ENCODE assay signal across 18 cellular contexts in the genomic region with DNA sequence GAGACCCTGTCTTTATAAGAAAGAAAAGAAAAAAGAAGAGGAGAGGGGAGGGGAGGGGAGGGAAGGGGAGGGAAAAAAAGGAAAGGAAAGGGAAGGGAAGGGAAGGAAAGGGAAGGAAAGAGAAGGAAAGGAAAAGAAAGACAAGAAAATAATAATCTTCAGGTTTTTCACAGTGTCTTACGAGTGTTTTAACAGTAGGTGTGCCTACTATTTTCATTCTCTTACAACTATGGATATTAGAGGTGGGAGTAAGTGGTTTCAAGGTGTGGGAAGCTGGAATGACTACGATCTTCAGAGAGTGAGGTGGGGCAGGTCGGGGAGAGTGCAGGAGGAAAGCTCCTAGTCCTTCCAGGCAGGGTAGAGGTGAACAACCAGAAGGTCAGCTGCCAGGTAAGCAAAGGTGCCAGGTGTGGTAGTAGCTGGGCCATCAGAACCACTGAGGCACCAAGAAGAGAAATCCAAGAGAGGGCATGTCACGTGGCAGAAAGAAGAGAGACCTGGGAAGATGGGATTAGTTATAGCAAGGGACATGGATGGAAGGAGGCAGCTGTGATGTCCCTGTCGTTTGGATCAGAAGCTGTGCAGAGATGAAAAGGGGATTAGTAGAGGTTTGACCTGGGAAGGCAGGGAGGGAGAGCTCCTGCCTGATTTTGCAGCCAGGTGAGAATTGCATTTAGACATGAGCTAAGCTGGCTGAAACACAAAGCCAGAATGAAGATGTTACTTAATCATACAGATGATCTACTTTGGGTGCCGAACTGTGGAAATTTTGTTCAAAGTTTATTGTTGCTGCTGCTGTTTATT.
DNase-seq lines count a peak whose midpoint lies in the region; ATAC-seq and TF ChIP-seq lines count a peak whose summit lies in the region.
"Had no signal": no experiment of that assay in that cellular context is flagged by ENCODE, and none has a peak within 500 bp of the region (broad histone marks: within the 10 kb centered on the region; RNA-seq: fewer than 3 reads in every experiment).

No MANE protein-coding gene starts in this region.

- H3K36me3 ChIP-seq in liver (ENCODE audit: control insufficient read depth in 4 of 4, insufficient read depth in 3 of 4, low read depth in 1 of 4, low read length in 3 of 4): peaks cover 0 to 3% (median 0%) of the 10 kb centered on the region in 4 donors

- H3K27me3 Mint-ChIP-seq in dendritic cell treated with granulocyte-macrophage colony-stimulating factor and Interleukin-4, amounts not matched to agents 40 ng/mL and 50 ng/mL, for 4 days: no peaks in the 10 kb centered on the region

- no peak overlapping the region for H3K4me3 ChIP-seq in liver (ENCODE audit: low read depth in 1 of 3, low read length in 3 of 3)

- intact Hi-C loops in dendritic cell treated with granulocyte-macrophage colony-stimulating factor and Interleukin-4, amounts not matched to agents 40 ng/mL and 50 ng/mL, for 4 days (cut with micrococcal nuclease): loop anchor here (5.0 kb wide), 1 partner anchor 47 kb away; no protein-coding TSS in a partner anchor
- intact Hi-C loops in posterior vena cava (cut with DNase I): no loop called here

- no peaks in the 10 kb centered on the region for H3K27me3 ChIP-seq in liver (ENCODE audit: control insufficient read depth in 4 of 4, insufficient read depth in 4 of 4, low read length in 3 of 4)

- no peak for TF ChIP-seq RAD21 in liver (IDR thresholded peaks at IDR 0.05)

- H3K4me1 ChIP-seq in liver (ENCODE audit: control insufficient read depth in 4 of 4, insufficient read depth in 4 of 4, low read length in 3 of 4): peaks cover 5 to 37% (median 21%) of the 10 kb centered on the region in 4 donors
- H3K4me1 ChIP-seq: Caco-2 had no signal

- TF ChIP-seq CTCF in liver (IDR thresholded peaks at IDR 0.05; ENCODE audit: low read depth, low read length, missing input control): no peak

- no peak overlapping the region for H3K4me3 Mint-ChIP-seq in dendritic cell treated with granulocyte-macrophage colony-stimulating factor and Interleukin-4, amounts not matched to agents 40 ng/mL and 50 ng/mL, for 4 days
- H3K4me3 Mint-ChIP-seq: H9 had no signal

- no peaks in the 10 kb centered on the region for H3K9me3 ChIP-seq in liver (ENCODE audit: control insufficient read depth in 4 of 4, low read length in 3 of 4)
- H3K9me3 ChIP-seq: Caco-2 had no signal

- no peak for ATAC-seq in activated naive CD4-positive, alpha-beta T cell treated with anti-CD3 and anti-CD28 coated beads, Interleukin-2, amount 50 U/mL, for 72 hours
- ATAC-seq: Panc1, SK-N-SH treated with all-trans-retinoic acid at 6 μM for 48 hours had no signal

- H3K4me1 Mint-ChIP-seq in dendritic cell treated with granulocyte-macrophage colony-stimulating factor and Interleukin-4, amounts not matched to agents 40 ng/mL and 50 ng/mL, for 4 days (ENCODE audit: low read depth): peaks cover 43% of the 10 kb centered on the region
- H3K4me1 Mint-ChIP-seq: H9 had no signal

- DNase-seq in activated naive CD4-positive, alpha-beta T cell treated with anti-CD3 and anti-CD28 coated beads, Interleukin-2, amount 50 U/mL, for 72 hours (ENCODE audit: low spot score in 2 of 2): no peak
- DNase-seq in activated naive CD4-positive, alpha-beta T cell (lab: John Stamatoyannopoulos, UW): no peak
- DNase-seq in substantia nigra (lab: John Stamatoyannopoulos, UW): no peak
- DNase-seq in pons (ENCODE audit: low spot score): no peak
- DNase-seq in posterior vena cava (ENCODE audit: low spot score): no peak
- DNase-seq in NCI-H446 (lab: John Stamatoyannopoulos, UW): no peak
- DNase-seq: 8988T, C1 segment of cervical spinal cord, Caco-2, H9, NCI-H1436, NCI-H2081 treated with DMSO at 0.1 percent for 48 hours, NCI-H526, SHP77 had no signal

- WGBS in liver: 60% methylated on average over 6 of the region's 6 CpGs

- H3K27ac ChIP-seq in liver (ENCODE audit: low read depth in 1 of 2, low read length in 2 of 2): peak overlapping the region; percentile 93 to 96
- peak overlapping the region; percentile 26 for H3K27ac ChIP-seq in substantia nigra (ENCODE audit: low read depth, low read length, poor library complexity, severe bottlenecking)

- H3K36me3 Mint-ChIP-seq in activated naive CD4-positive, alpha-beta T cell treated with anti-CD3 and anti-CD28 coated beads, Interleukin-2, amount 50 U/mL, for 72 hours: no peaks in the 10 kb centered on the region
- peaks cover 15% of the 10 kb centered on the region for H3K36me3 Mint-ChIP-seq in dendritic cell treated with granulocyte-macrophage colony-stimulating factor and Interleukin-4, amounts not matched to agents 40 ng/mL and 50 ng/mL, for 4 days (ENCODE audit: low read depth)

- H3K27ac Mint-ChIP-seq in activated naive CD4-positive, alpha-beta T cell treated with anti-CD3 and anti-CD28 coated beads, Interleukin-2, amount 50 U/mL, for 72 hours: peak overlapping the region; percentile 19 to 48
- H3K27ac Mint-ChIP-seq in dendritic cell treated with granulocyte-macrophage colony-stimulating factor and Interleukin-4, amounts not matched to agents 40 ng/mL and 50 ng/mL, for 4 days: peak overlapping the region; percentile 96
- H3K27ac Mint-ChIP-seq: H9 had no signal

- H3K9me3 Mint-ChIP-seq in activated naive CD4-positive, alpha-beta T cell treated with anti-CD3 and anti-CD28 coated beads, Interleukin-2, amount 50 U/mL, for 72 hours: no peaks in the 10 kb centered on the region
- no peaks in the 10 kb centered on the region for H3K9me3 Mint-ChIP-seq in dendritic cell treated with granulocyte-macrophage colony-stimulating factor and Interleukin-4, amounts not matched to agents 40 ng/mL and 50 ng/mL, for 4 days
- H3K9me3 Mint-ChIP-seq: H9 had no signal

- peak overlapping the region in 1 of 2 donors; percentile 56 for H3K9ac ChIP-seq in liver (ENCODE audit: low read depth in 1 of 2, low read length in 2 of 2)

TF ChIP-seq in liver, 16 proteins besides CTCF, POLR2A, EP300 and RAD21:
- TF ChIP-seq EGR1 (IDR thresholded peaks at IDR 0.05; ENCODE audit: low read depth in 2 of 2): no peak
- TF ChIP-seq, protein P1, sequence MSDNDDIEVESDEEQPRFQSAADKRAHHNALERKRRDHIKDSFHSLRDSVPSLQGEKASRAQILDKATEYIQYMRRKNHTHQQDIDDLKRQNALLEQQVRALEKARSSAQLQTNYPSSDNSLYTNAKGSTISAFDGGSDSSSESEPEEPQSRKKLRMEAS (IDR thresholded peaks at IDR 0.05): no peak
- no peak for TF ChIP-seq GABPA (IDR thresholded peaks at IDR 0.05 in 1 of 2, conservative IDR thresholded peaks at IDR 0.05 in 1 of 2)
- no peak for TF ChIP-seq FOXA1 (IDR thresholded peaks at IDR 0.05)
- TF ChIP-seq NR2F2 (IDR thresholded peaks at IDR 0.05): no peak
- TF ChIP-seq SP1 (IDR thresholded peaks at IDR 0.05): no peak
- TF ChIP-seq, protein P2, sequence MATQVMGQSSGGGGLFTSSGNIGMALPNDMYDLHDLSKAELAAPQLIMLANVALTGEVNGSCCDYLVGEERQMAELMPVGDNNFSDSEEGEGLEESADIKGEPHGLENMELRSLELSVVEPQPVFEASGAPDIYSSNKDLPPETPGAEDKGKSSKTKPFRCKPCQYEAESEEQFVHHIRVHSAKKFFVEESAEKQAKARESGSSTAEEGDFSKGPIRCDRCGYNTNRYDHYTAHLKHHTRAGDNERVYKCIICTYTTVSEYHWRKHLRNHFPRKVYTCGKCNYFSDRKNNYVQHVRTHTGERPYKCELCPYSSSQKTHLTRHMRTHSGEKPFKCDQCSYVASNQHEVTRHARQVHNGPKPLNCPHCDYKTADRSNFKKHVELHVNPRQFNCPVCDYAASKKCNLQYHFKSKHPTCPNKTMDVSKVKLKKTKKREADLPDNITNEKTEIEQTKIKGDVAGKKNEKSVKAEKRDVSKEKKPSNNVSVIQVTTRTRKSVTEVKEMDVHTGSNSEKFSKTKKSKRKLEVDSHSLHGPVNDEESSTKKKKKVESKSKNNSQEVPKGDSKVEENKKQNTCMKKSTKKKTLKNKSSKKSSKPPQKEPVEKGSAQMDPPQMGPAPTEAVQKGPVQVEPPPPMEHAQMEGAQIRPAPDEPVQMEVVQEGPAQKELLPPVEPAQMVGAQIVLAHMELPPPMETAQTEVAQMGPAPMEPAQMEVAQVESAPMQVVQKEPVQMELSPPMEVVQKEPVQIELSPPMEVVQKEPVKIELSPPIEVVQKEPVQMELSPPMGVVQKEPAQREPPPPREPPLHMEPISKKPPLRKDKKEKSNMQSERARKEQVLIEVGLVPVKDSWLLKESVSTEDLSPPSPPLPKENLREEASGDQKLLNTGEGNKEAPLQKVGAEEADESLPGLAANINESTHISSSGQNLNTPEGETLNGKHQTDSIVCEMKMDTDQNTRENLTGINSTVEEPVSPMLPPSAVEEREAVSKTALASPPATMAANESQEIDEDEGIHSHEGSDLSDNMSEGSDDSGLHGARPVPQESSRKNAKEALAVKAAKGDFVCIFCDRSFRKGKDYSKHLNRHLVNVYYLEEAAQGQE (IDR thresholded peaks at IDR 0.05): no peak
- TF ChIP-seq RXRA (IDR thresholded peaks at IDR 0.05): no peak
- TF ChIP-seq, protein P3, sequence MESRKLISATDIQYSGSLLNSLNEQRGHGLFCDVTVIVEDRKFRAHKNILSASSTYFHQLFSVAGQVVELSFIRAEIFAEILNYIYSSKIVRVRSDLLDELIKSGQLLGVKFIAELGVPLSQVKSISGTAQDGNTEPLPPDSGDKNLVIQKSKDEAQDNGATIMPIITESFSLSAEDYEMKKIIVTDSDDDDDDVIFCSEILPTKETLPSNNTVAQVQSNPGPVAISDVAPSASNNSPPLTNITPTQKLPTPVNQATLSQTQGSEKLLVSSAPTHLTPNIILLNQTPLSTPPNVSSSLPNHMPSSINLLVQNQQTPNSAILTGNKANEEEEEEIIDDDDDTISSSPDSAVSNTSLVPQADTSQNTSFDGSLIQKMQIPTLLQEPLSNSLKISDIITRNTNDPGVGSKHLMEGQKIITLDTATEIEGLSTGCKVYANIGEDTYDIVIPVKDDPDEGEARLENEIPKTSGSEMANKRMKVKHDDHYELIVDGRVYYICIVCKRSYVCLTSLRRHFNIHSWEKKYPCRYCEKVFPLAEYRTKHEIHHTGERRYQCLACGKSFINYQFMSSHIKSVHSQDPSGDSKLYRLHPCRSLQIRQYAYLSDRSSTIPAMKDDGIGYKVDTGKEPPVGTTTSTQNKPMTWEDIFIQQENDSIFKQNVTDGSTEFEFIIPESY (IDR thresholded peaks at IDR 0.05): no peak
- no peak for TF ChIP-seq TAF1 (conservative IDR thresholded peaks at IDR 0.05)
TF ChIP-seq in liver: peak in this region for 0.
